In the genomic region with DNA sequence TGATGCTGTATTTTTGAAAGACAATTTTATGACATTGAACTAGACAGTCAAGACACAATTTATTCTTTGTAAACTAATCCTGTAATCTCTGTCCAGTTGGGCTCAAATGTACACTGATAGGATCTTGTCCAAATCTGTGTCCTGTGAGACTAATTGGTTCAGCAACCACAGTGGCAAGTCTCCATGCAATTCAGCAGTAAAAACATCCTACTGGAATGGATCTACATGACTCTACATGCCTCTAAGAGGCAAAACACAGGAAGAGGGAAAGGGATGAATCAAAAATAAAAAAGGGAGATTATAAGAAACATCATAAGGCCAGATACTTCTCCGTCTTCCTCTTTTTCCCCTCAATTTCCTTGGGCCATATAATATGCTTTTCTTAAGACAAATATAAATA, we compare ENCODE assay signal across 26 cellular contexts.
DNase-seq lines count a peak whose midpoint lies in the region; ATAC-seq, FAIRE-seq and TF ChIP-seq lines count a peak whose summit lies in the region.
"Had no signal": no experiment of that assay in that cellular context is flagged by ENCODE, and none has a peak within 500 bp of the region (broad histone marks: within the 10 kb centered on the region; RNA-seq: fewer than 3 reads in every experiment).

No MANE protein-coding gene starts in this region.

- H3K9me3 Mint-ChIP-seq in Caco-2 (ENCODE audit: unreplicated experiment) = no peaks in the 10 kb centered on the region
- peaks cover 0 to 2% of the 10 kb centered on the region in 2 donors for H3K9me3 Mint-ChIP-seq in effector memory CD8-positive, alpha-beta T cell
- H3K9me3 Mint-ChIP-seq: CD4-positive, alpha-beta T cell had no signal

- ATAC-seq in RWPE2 (ENCODE audit: low read depth) (peak; percentile 67), GM18873 (IDR thresholded peaks at IDR 0.05; ENCODE audit: low FRiP score, unreplicated experiment) (no peak)
- no peak for ATAC-seq in effector memory CD8-positive, alpha-beta T cell (replicated peaks)
- ATAC-seq: A549; CD8-positive, alpha-beta T cell; GM12878 had no signal

- no peaks in the 10 kb centered on the region for H3K27me3 Mint-ChIP-seq in Caco-2 (ENCODE audit: insufficient read depth, unreplicated experiment)
- H3K27me3 Mint-ChIP-seq in effector memory CD8-positive, alpha-beta T cell = no peaks in the 10 kb centered on the region
- H3K27me3 Mint-ChIP-seq: B cell; CD4-positive, alpha-beta T cell had no signal

- intact Hi-C loops in thyroid gland (cut with DNase I) (no loop called here), Caco-2 (cut with micrococcal nuclease; ENCODE audit: unreplicated experiment) (no loop called here), posterior cingulate gyrus (cut with DNase I) (no loop called here)

- H3K27ac Mint-ChIP-seq in Caco-2 (ENCODE audit: unreplicated experiment) = no peak overlapping the region
- no peak overlapping the region for H3K27ac Mint-ChIP-seq in effector memory CD8-positive, alpha-beta T cell
- H3K27ac Mint-ChIP-seq: B cell; CD4-positive, alpha-beta T cell; CD8-positive, alpha-beta T cell had no signal

- no peak overlapping the region for H3K4me3 ChIP-seq in RWPE2 (ENCODE audit: severe bottlenecking)
- no peak overlapping the region for H3K4me3 ChIP-seq in bronchial epithelial cell (ENCODE audit: low read depth, low read length)
- no peak overlapping the region for H3K4me3 ChIP-seq in thyroid gland (replicated peaks in 1 of 3)
- no peak overlapping the region for H3K4me3 ChIP-seq in Caco-2 (ENCODE audit: low read depth, low read length)
- H3K4me3 ChIP-seq: A549; BLaER1 treated with 17β-estradiol and CSF1 and Interleukin-3, amounts not matched to agents 10 nM and 100 nM; GM12878 had no signal

- 76 to 80% methylated on average over 1 of the region's 1 CpG for WGBS in thyroid gland, 2 donors

- no peaks in the 10 kb centered on the region for H3K27me3 ChIP-seq in RWPE2 (ENCODE audit: insufficient read depth, poor library complexity, severe bottlenecking)
- H3K27me3 ChIP-seq in bronchial epithelial cell (ENCODE audit: control insufficient read depth, insufficient read depth, low read length) = no peaks in the 10 kb centered on the region
- H3K27me3 ChIP-seq in thyroid gland = no peaks in the 10 kb centered on the region
- no peaks in the 10 kb centered on the region for H3K27me3 ChIP-seq in Caco-2 (replicated peaks; ENCODE audit: control insufficient read depth, insufficient read depth, low read length)
- H3K27me3 ChIP-seq: BLaER1 treated with 17β-estradiol and CSF1 and Interleukin-3, amounts not matched to agents 10 nM and 100 nM had no signal

- CTCF ChIA-PET in Caco-2 (lab: Charles Lee) = no interaction called here

- no peak for FAIRE-seq in bronchial epithelial cell (lab: Jason Lieb, UNC)
- FAIRE-seq: A549, GM12878, GM12892, GM18507 had no signal

- TF ChIP-seq CTCF in RWPE2 (IDR thresholded peaks at IDR 0.05; ENCODE audit: poor library complexity, severe bottlenecking) (no peak), bronchial epithelial cell (IDR thresholded peaks at IDR 0.05; ENCODE audit: insufficient read depth, low read length, severe bottlenecking) (no peak), thyroid gland (IDR thresholded peaks at IDR 0.05) (no peak), Caco-2 (IDR thresholded peaks at IDR 0.05; ENCODE audit: insufficient read depth in 1 of 2, low read depth in 1 of 2, low read length in 1 of 2, severe bottlenecking in 1 of 2, unreplicated experiment in 1 of 2) (no peak)

- no peak overlapping the region for H3K4me3 Mint-ChIP-seq in Caco-2 (ENCODE audit: unreplicated experiment)
- no peak overlapping the region for H3K4me3 Mint-ChIP-seq in effector memory CD8-positive, alpha-beta T cell
- H3K4me3 Mint-ChIP-seq: B cell; CD4-positive, alpha-beta T cell; CD8-positive, alpha-beta T cell had no signal

- H3K36me3 ChIP-seq in RWPE2 (ENCODE audit: low read depth) = no peaks in the 10 kb centered on the region
- no peaks in the 10 kb centered on the region for H3K36me3 ChIP-seq in bronchial epithelial cell (ENCODE audit: control insufficient read depth, insufficient read depth, low read length)
- no peaks in the 10 kb centered on the region for H3K36me3 ChIP-seq in thyroid gland
- H3K36me3 ChIP-seq in Caco-2 (ENCODE audit: control insufficient read depth, insufficient read depth, low read length) = no peaks in the 10 kb centered on the region
- H3K36me3 ChIP-seq: BLaER1 treated with 17β-estradiol and CSF1 and Interleukin-3, amounts not matched to agents 10 nM and 100 nM had no signal

- POLR2A ChIA-PET in Caco-2 (lab: Charles Lee) = no interaction called here

- BruUV-seq in Caco-2 (replicated peaks; lab: Mats Ljungman, UMichigan) = no TSS peak

- no peaks in the 10 kb centered on the region for H3K4me1 Mint-ChIP-seq in Caco-2 (ENCODE audit: low read depth, unreplicated experiment)
- no peaks in the 10 kb centered on the region for H3K4me1 Mint-ChIP-seq in effector memory CD8-positive, alpha-beta T cell (ENCODE audit: low read depth in 2 of 2)
- H3K4me1 Mint-ChIP-seq: B cell had no signal

- H3K4me1 ChIP-seq in RWPE2 (ENCODE audit: insufficient read depth, poor library complexity, severe bottlenecking) = peaks cover 35% of the 10 kb centered on the region
- H3K4me1 ChIP-seq in thyroid gland = no peaks in the 10 kb centered on the region
- H3K4me1 ChIP-seq in Caco-2 = no peaks in the 10 kb centered on the region
- H3K4me1 ChIP-seq: A549; BLaER1 treated with 17β-estradiol and CSF1 and Interleukin-3, amounts not matched to agents 10 nM and 100 nM had no signal

- no peak for TF ChIP-seq POLR2A in thyroid gland (IDR thresholded peaks at IDR 0.05)

- no peaks in the 10 kb centered on the region for H3K9me3 ChIP-seq in RWPE2 (ENCODE audit: severe bottlenecking)
- H3K9me3 ChIP-seq in thyroid gland = no peaks in the 10 kb centered on the region
- H3K9me3 ChIP-seq in Caco-2 = no peaks in the 10 kb centered on the region
- H3K9me3 ChIP-seq: A549; BLaER1 treated with 17β-estradiol and CSF1 and Interleukin-3, amounts not matched to agents 10 nM and 100 nM had no signal

- DNase-seq in RWPE2 (ENCODE audit: low spot score) (no peak), bronchial epithelial cell (ENCODE audit: low read depth) (peak; percentile 74), epithelial cell of prostate (ENCODE audit: low read depth, low spot score) (no peak), thyroid gland (peak; percentile 1 to 2), Caco-2 (no peak), posterior cingulate gyrus (no peak)
- no peak for DNase-seq in effector memory CD8-positive, alpha-beta T cell
- DNase-seq: 8988T; AML-193; CD4-positive, alpha-beta T cell; CD8-positive, alpha-beta T cell; DMS 273 treated with DMSO at 0.1 percent for 48 hours; DMS153; DMS53; DMS79; DND-41; EL; GDM1 had no signal

- H3K36me3 Mint-ChIP-seq in Caco-2 (ENCODE audit: insufficient read depth, unreplicated experiment) = no peaks in the 10 kb centered on the region
- H3K36me3 Mint-ChIP-seq in effector memory CD8-positive, alpha-beta T cell (ENCODE audit: insufficient read depth) = no peaks in the 10 kb centered on the region
- H3K36me3 Mint-ChIP-seq: CD8-positive, alpha-beta T cell had no signal

- H3K27ac ChIP-seq in RWPE2 (ENCODE audit: poor library complexity, severe bottlenecking) = peak overlapping the region; percentile 55
- H3K27ac ChIP-seq in epithelial cell of prostate = peak overlapping the region; percentile 74
- no peak overlapping the region for H3K27ac ChIP-seq in thyroid gland
- H3K27ac ChIP-seq: A549; BLaER1 treated with 17β-estradiol and CSF1 and Interleukin-3, amounts not matched to agents 10 nM and 100 nM; C4-2B had no signal

Comparison
In these comparisons a context has a peak if more than half of its experiments do, and no peak if none do; other contexts are left out.
1. DNase-seq: peak in bronchial epithelial cell (single experiment) and thyroid gland (2 of 2); none in RWPE2 (single experiment), epithelial cell of prostate (single experiment), Caco-2 (0 of 2), posterior cingulate gyrus (0 of 10) and effector memory CD8-positive, alpha-beta T cell (0 of 3).
2. H3K27ac ChIP-seq: peak in RWPE2 (single experiment) and epithelial cell of prostate (single experiment); none in thyroid gland (0 of 3).